ENCODE assay signal across 2 cellular contexts in the genomic region with DNA sequence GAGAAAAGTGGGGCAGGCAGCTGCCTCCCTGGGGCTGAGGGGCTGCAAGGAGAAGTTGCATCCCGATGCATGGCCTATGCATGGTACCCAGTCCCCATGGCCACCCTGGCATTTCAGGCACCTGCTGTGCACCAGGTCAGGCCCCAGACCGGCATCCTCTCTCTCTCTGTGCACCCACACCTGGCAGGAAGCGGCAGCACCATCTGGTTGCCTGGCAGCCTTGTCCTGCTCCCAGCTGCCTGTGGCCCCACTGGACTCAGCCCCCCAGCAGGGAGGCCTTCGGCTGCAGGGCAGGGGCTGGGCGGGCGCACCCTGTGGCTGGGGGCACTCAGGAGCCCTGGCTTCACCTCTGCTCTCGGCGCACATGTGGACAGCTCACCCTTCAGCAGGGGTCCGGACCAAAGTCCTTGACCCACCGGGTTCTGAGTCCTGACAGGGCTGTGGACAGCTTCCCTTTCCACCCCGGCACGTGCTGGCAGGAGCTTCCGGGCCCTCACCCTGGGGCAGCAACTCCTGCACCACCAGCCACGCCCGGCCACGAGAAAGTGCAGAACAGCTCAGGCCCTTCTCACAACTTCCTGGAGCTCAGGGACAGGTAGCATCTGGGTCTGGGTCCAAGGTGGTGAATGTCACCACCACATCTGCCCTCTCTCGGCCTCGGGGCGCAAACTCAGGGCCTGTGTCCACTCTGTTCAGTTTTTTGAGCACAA.
TF ChIP-seq lines count a peak whose summit lies in the region.

No MANE protein-coding gene starts in this region.

TF ChIP-seq in HEK293, 187 proteins besides CTCF, POLR2A, EP300 and RAD21:
- TF ChIP-seq ZNF626 (tag by site-specific recombination; IDR thresholded peaks at IDR 0.05) (no peak), GLIS2 (tag by site-specific recombination; IDR thresholded peaks at IDR 0.05) (0 out of 2 replicates have a peak, but pooled peaks have one; percentile 14)

TF ChIP-seq in K562, 482 proteins besides CTCF, POLR2A, EP300 and RAD21:
- TF ChIP-seq DNMT1 (IDR thresholded peaks at IDR 0.05), result no peak
- TF ChIP-seq, protein P1, sequence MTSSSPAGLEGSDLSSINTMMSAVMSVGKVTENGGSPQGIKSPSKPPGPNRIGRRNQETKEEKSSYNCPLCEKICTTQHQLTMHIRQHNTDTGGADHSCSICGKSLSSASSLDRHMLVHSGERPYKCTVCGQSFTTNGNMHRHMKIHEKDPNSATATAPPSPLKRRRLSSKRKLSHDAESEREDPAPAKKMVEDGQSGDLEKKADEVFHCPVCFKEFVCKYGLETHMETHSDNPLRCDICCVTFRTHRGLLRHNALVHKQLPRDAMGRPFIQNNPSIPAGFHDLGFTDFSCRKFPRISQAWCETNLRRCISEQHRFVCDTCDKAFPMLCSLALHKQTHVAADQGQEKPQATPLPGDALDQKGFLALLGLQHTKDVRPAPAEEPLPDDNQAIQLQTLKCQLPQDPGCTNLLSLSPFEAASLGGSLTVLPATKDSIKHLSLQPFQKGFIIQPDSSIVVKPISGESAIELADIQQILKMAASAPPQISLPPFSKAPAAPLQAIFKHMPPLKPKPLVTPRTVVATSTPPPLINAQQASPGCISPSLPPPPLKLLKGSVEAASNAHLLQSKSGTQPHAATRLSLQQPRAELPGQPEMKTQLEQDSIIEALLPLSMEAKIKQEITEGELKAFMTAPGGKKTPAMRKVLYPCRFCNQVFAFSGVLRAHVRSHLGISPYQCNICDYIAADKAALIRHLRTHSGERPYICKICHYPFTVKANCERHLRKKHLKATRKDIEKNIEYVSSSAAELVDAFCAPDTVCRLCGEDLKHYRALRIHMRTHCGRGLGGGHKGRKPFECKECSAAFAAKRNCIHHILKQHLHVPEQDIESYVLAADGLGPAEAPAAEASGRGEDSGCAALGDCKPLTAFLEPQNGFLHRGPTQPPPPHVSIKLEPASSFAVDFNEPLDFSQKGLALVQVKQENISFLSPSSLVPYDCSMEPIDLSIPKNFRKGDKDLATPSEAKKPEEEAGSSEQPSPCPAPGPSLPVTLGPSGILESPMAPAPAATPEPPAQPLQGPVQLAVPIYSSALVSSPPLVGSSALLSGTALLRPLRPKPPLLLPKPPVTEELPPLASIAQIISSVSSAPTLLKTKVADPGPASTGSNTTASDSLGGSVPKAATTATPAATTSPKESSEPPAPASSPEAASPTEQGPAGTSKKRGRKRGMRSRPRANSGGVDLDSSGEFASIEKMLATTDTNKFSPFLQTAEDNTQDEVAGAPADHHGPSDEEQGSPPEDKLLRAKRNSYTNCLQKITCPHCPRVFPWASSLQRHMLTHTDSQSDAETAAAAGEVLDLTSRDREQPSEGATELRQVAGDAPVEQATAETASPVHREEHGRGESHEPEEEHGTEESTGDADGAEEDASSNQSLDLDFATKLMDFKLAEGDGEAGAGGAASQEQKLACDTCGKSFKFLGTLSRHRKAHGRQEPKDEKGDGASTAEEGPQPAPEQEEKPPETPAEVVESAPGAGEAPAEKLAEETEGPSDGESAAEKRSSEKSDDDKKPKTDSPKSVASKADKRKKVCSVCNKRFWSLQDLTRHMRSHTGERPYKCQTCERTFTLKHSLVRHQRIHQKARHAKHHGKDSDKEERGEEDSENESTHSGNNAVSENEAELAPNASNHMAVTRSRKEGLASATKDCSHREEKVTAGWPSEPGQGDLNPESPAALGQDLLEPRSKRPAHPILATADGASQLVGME (CRISPR knock-in tag; IDR thresholded peaks at IDR 0.05), result no peak
- 0 out of 2 replicates have a peak, but pooled peaks have one; percentile 10 for TF ChIP-seq POLR2G (IDR thresholded peaks at IDR 0.05; ENCODE audit: low read depth, low read length)
